In the genomic region with DNA sequence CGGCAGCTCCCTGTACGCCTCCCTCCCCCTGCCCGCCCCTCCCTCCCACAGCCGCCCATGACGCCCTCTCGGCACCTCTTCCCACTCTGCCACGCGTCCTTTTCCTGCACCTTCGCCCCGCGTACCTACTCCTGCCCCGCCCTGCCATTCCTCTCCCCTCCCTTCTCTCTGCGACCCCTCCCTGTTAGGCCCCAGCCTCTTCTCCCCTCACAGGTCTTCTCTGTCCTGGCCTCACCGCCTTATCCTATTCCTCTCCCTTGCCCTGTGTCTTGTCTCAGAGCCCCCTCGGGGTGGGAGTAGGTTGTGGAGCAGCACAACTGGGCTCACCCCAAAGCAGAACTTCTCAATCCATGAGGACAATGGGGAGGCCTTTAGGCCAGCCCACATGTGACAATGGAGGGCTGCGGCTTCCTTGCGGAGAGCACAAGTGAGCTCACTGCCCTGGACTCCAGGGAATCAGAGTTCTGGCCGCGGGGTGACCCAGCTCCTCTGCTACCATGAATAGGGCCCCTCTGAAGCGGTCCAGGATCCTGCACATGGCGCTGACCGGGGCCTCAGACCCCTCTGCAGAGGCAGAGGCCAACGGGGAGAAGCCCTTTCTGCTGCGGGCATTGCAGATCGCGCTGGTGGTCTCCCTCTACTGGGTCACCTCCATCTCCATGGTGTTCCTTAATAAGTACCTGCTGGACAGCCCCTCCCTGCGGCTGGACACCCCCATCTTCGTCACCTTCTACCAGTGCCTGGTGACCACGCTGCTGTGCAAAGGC, we compare ENCODE assay signal across 7 cellular contexts. TPM values are rescaled to one million over a fixed set of nuclear protein-coding genes. Genes with fewer than 3 reads are reported as not detected.
A peak's percentile ranks its signal among the peaks of the same experiment; 100 is the strongest.
DNase-seq lines count a peak whose midpoint lies in the region; ATAC-seq, FAIRE-seq and TF ChIP-seq lines count a peak whose summit lies in the region.

No MANE protein-coding gene starts in this region.

- WGBS in iPS DF 6.9 (ENCODE audit: insufficient coverage, insufficient read length) = no CpG with 5 or more reads among the region's 29 CpGs
- WGBS in sigmoid colon, 2 donors = 17 to 25% methylated on average over 29 of the region's 29 CpGs

- H3K27me3 ChIP-seq in iPS DF 6.9 (ENCODE audit: control insufficient read depth, insufficient read depth, low read length) = peaks cover 2% of the 10 kb centered on the region; the same call in 1 of the 2 replicates
- H3K27me3 ChIP-seq in sigmoid colon = no peaks in the 10 kb centered on the region

- TF ChIP-seq CTCF in LNCaP clone FGC (IDR thresholded peaks at IDR 0.05; ENCODE audit: control insufficient read depth, extremely low read depth, insufficient read depth) (no peak), sigmoid colon (IDR thresholded peaks at IDR 0.05) (no peak)

- H3K4me3 ChIP-seq in LNCaP clone FGC (ENCODE audit: low read depth, low read length) = peak overlapping the region; percentile 84
- peak overlapping the region; percentile 57; the same call in 1 of the 2 replicates for H3K4me3 ChIP-seq in iPS DF 6.9 (ENCODE audit: low read length)
- H3K4me3 ChIP-seq in sigmoid colon = peak overlapping the region; percentile 63 to 92 (median 77)

- no peak for FAIRE-seq in GM12892 (lab: Jason Lieb, UNC)

- H3K9me3 ChIP-seq in iPS DF 6.9 (ENCODE audit: control insufficient read depth, insufficient read depth, low read length) = no peaks in the 10 kb centered on the region
- no peaks in the 10 kb centered on the region for H3K9me3 ChIP-seq in sigmoid colon

- TF ChIP-seq POLR2A in sigmoid colon (IDR thresholded peaks at IDR 0.05) = no peak
- no peak for TF ChIP-seq POLR2A in GM12892 (IDR thresholded peaks at IDR 0.05; ENCODE audit: low read depth, low read length)

- intact Hi-C loops in sigmoid colon (cut with DNase I) = loop anchor here (1.0 to 10.0 kb wide), 3 partner anchors 41 to 319 kb away; a partner anchor contains a TSS

- DNase-seq in GM04503 (ENCODE audit: low read depth) (peak; percentile 36), LNCaP clone FGC (ENCODE audit: low read depth) (no peak), amniotic stem cell (lab: John Stamatoyannopoulos, UW) (peak; percentile 12), iPS DF 6.9 (ENCODE audit: low read depth, low spot score) (no peak), sigmoid colon (peak; percentile 77), GM12892 (ENCODE audit: insufficient read length) (no peak)

- peaks cover 6% of the 10 kb centered on the region for H3K4me1 ChIP-seq in iPS DF 6.9 (ENCODE audit: control insufficient read depth, insufficient read depth, low read length)
- H3K4me1 ChIP-seq in sigmoid colon = peaks cover 0 to 47% (median 31%) of the 10 kb centered on the region in 4 donors

- H3K27ac ChIP-seq in iPS DF 6.9 (ENCODE audit: low read length) (no peak overlapping the region), sigmoid colon (peak overlapping the region; percentile 87 to 94 (median 89))

- H3K36me3 ChIP-seq in iPS DF 6.9 (ENCODE audit: control insufficient read depth, insufficient read depth, low read length) (no peaks in the 10 kb centered on the region; the same call in 1 of the 2 replicates), sigmoid colon (peaks cover 0 to 7% (median 1%) of the 10 kb centered on the region in 4 donors)

- TF ChIP-seq EP300 in sigmoid colon (IDR thresholded peaks at IDR 0.05) = no peak

- ATAC-seq in GM21737 (IDR thresholded peaks at IDR 0.05; ENCODE audit: unreplicated experiment) = peak; percentile 22

RNA-seq across cellular contexts. Expression of a gene that starts 0.5 kb away (rescaled TPM):
- 1 to 10 TPM; 5.3 to 8.6 (median 7.2) TPM for total RNA-seq in sigmoid colon
- polyA plus RNA-seq in sigmoid colon = 10 to 100 TPM; 11.6 to 38.9 (median 20.4) TPM
- polyA plus RNA-seq in GM12892 (2012; ENCODE audit: missing spikeins) = 1.8 TPM

RNA-seq across cellular contexts. Expression of a gene that starts 41.8 kb away (rescaled TPM):
- 10 to 100 TPM; 27.5 to 49.3 (median 38.9) TPM for total RNA-seq in sigmoid colon
- 10 to 100 TPM in 2 of 3 donors, 1 to 10 TPM in 1; 5.3 to 14.9 (median 13.2) TPM for polyA plus RNA-seq in sigmoid colon
- 5.4 TPM for polyA plus RNA-seq in GM12892 (2012; ENCODE audit: missing spikeins)

Comparison
In these comparisons a context has a peak if more than half of its experiments do, and no peak if none do; other contexts are left out.
1. DNase-seq: peak in GM04503 (single experiment), amniotic stem cell (single experiment) and sigmoid colon (single experiment); none in LNCaP clone FGC (single experiment), iPS DF 6.9 (single experiment) and GM12892 (single experiment).
2. Peak in every context shown above with its lines, with median percentiles within 50 percentile points of each other: H3K4me3 ChIP-seq.